16 cellular contexts compared by ENCODE assay signal in the genomic region with DNA sequence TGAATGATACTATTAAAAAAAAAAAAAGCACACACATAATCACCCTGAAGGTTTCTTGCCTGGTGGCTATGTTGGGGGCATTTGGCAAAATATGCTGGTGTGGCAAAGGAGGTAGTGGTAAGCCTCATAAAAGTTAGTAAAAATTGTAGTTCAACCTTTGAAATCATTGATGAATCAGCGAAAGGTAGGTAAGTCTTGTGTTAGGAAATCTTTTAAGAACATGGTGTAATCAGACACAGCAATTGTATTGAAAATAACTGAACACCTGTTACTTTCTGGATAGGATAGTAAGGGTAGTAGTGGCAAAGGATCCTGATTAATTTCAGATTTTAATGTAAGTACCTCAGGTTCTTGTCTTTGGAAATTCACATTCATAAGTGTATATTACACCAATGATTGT. TPM values are rescaled to one million over a fixed set of nuclear protein-coding genes. Genes with fewer than 3 reads are reported as not detected.
DNase-seq lines count a peak whose midpoint lies in the region; ATAC-seq and TF ChIP-seq lines count a peak whose summit lies in the region.
"Had no signal": no experiment of that assay in that cellular context is flagged by ENCODE, and none has a peak within 500 bp of the region (broad histone marks: within the 10 kb centered on the region; RNA-seq: fewer than 3 reads in every experiment).

No MANE protein-coding gene starts in this region.

- H3K27me3 Mint-ChIP-seq in CD8-positive, alpha-beta T cell (ENCODE audit: low read depth) = no peaks in the 10 kb centered on the region
- H3K27me3 Mint-ChIP-seq in WTC11 (ENCODE audit: low read depth) = no peaks in the 10 kb centered on the region
- H3K27me3 Mint-ChIP-seq in naive thymus-derived CD4-positive, alpha-beta T cell = no peaks in the 10 kb centered on the region

- H3K9me2 ChIP-seq in Loucy (replicated peaks; ENCODE audit: low read depth, low read length) = no peaks in the 10 kb centered on the region

- H3K9me3 Mint-ChIP-seq in CD8-positive, alpha-beta T cell = no peaks in the 10 kb centered on the region
- peaks cover 2% of the 10 kb centered on the region for H3K9me3 Mint-ChIP-seq in WTC11
- no peaks in the 10 kb centered on the region for H3K9me3 Mint-ChIP-seq in naive thymus-derived CD4-positive, alpha-beta T cell
- H3K9me3 Mint-ChIP-seq in activated naive CD4-positive, alpha-beta T cell treated with anti-CD3 and anti-CD28 coated beads, Interleukin-2, amount 50 U/mL, for 72 hours = no peaks in the 10 kb centered on the region

- ATAC-seq in CD8-positive, alpha-beta T cell = no peak
- ATAC-seq in WTC11 = no peak
- ATAC-seq in naive thymus-derived CD4-positive, alpha-beta T cell = no peak
- no peak for ATAC-seq in activated naive CD4-positive, alpha-beta T cell treated with anti-CD3 and anti-CD28 coated beads, Interleukin-2, amount 50 U/mL, for 72 hours
- ATAC-seq: GM12878, HepG2 had no signal

- H3K27ac ChIP-seq in CD8-positive, alpha-beta T cell (ENCODE audit: low read depth, low read length) = no peak overlapping the region
- no peak overlapping the region for H3K27ac ChIP-seq in naive thymus-derived CD4-positive, alpha-beta T cell (ENCODE audit: low read depth, low read length)
- H3K27ac ChIP-seq: BLaER1 had no signal

- TF ChIP-seq CTCF in CD8-positive, alpha-beta T cell (IDR thresholded peaks at IDR 0.05) = no peak
- TF ChIP-seq CTCF in Loucy (conservative IDR thresholded peaks at IDR 0.05; ENCODE audit: low read length) (no peak), WTC11 (IDR thresholded peaks at IDR 0.05) (no peak)

- peaks cover 11% of the 10 kb centered on the region for H3K4me1 Mint-ChIP-seq in CD8-positive, alpha-beta T cell (ENCODE audit: low read depth)
- H3K4me1 Mint-ChIP-seq in WTC11 = peaks cover 27% of the 10 kb centered on the region
- peaks cover 8 to 26% (median 18%) of the 10 kb centered on the region in 7 donors for H3K4me1 Mint-ChIP-seq in naive thymus-derived CD4-positive, alpha-beta T cell

- peak overlapping the region; percentile 1 for H3K9ac ChIP-seq in Loucy (ENCODE audit: low read depth, low read length, poor library complexity, severe bottlenecking)
- H3K9ac ChIP-seq: BLaER1 had no signal

- no peak overlapping the region for H3K4me3 ChIP-seq in CD8-positive, alpha-beta T cell (ENCODE audit: low read depth, low read length)
- H3K4me3 ChIP-seq in Loucy (ENCODE audit: low read length, poor library complexity, severe bottlenecking) = no peak overlapping the region
- H3K4me3 ChIP-seq in naive thymus-derived CD4-positive, alpha-beta T cell (ENCODE audit: low read length) = no peak overlapping the region
- H3K4me3 ChIP-seq: BLaER1, GM12878 had no signal

- CTCF ChIA-PET in CD8-positive, alpha-beta T cell (lab: Charles Lee) = no interaction called here
- CTCF ChIA-PET in WTC11 (lab: Charles Lee) = no interaction called here
- CTCF ChIA-PET in naive thymus-derived CD4-positive, alpha-beta T cell (lab: Charles Lee) = no interaction called here

- intact Hi-C loops in CD8-positive, alpha-beta T cell (cut with DNase I, micrococcal nuclease) = no loop called here
- intact Hi-C loops in naive thymus-derived CD4-positive, alpha-beta T cell (cut with micrococcal nuclease) = no loop called here

- no peak overlapping the region for H3K4me2 ChIP-seq in Loucy (ENCODE audit: low read depth, low read length, poor library complexity, severe bottlenecking)
- H3K4me2 ChIP-seq: BLaER1 had no signal

- no peaks in the 10 kb centered on the region for H3K36me3 ChIP-seq in CD8-positive, alpha-beta T cell (ENCODE audit: insufficient read depth, low read length)
- peaks cover 67% of the 10 kb centered on the region for H3K36me3 ChIP-seq in Loucy (ENCODE audit: insufficient read depth, low read length)
- peaks cover 0 to 28% (median 3%) of the 10 kb centered on the region in 3 experiments for H3K36me3 ChIP-seq in naive thymus-derived CD4-positive, alpha-beta T cell (ENCODE audit: control insufficient read depth in 2 of 3, insufficient read depth in 3 of 3, low read length in 3 of 3)

- no peak overlapping the region for H2AFZ ChIP-seq in Loucy (ENCODE audit: low read length)

- no peaks in the 10 kb centered on the region for H3F3A ChIP-seq in Loucy (ENCODE audit: low read depth)

- H3K36me3 Mint-ChIP-seq in CD8-positive, alpha-beta T cell = peaks cover 26% of the 10 kb centered on the region
- H3K36me3 Mint-ChIP-seq in WTC11 = peaks cover 80% of the 10 kb centered on the region
- H3K36me3 Mint-ChIP-seq in naive thymus-derived CD4-positive, alpha-beta T cell = peaks cover 0 to 42% (median 29%) of the 10 kb centered on the region in 5 donors
- H3K36me3 Mint-ChIP-seq in activated naive CD4-positive, alpha-beta T cell treated with anti-CD3 and anti-CD28 coated beads, Interleukin-2, amount 50 U/mL, for 72 hours = peaks cover 13 to 23% of the 10 kb centered on the region in 2 donors

- no peaks in the 10 kb centered on the region for H3K9me3 ChIP-seq in CD8-positive, alpha-beta T cell (ENCODE audit: low read length)
- H3K9me3 ChIP-seq in Loucy (ENCODE audit: insufficient read depth, low read depth, low read length) = no peaks in the 10 kb centered on the region
- no peaks in the 10 kb centered on the region for H3K9me3 ChIP-seq in naive thymus-derived CD4-positive, alpha-beta T cell (ENCODE audit: control insufficient read depth in 2 of 3, low read length in 3 of 3)
- H3K9me3 ChIP-seq: BLaER1 had no signal

- H3K27me3 ChIP-seq in CD8-positive, alpha-beta T cell (ENCODE audit: insufficient read depth, low read length) = no peaks in the 10 kb centered on the region
- H3K27me3 ChIP-seq in Loucy (ENCODE audit: insufficient read depth, low read length, poor library complexity, severe bottlenecking) = no peaks in the 10 kb centered on the region
- H3K27me3 ChIP-seq in naive thymus-derived CD4-positive, alpha-beta T cell (ENCODE audit: control insufficient read depth in 2 of 2, insufficient read depth in 2 of 2, low read length in 2 of 2) = no peaks in the 10 kb centered on the region
- H3K27me3 ChIP-seq: BLaER1 had no signal

- no peak for DNase-seq in CD8-positive, alpha-beta T cell
- DNase-seq in WTC11 (ENCODE audit: low spot score) (no peak), NCI-H774 (lab: John Stamatoyannopoulos, UW) (no peak), NCI-H1092 (lab: John Stamatoyannopoulos, UW) (no peak), GDM1 (lab: John Stamatoyannopoulos, UW) (no peak)
- DNase-seq in naive thymus-derived CD4-positive, alpha-beta T cell = no peak
- DNase-seq in activated naive CD4-positive, alpha-beta T cell treated with anti-CD3 and anti-CD28 coated beads, Interleukin-2, amount 50 U/mL, for 72 hours (ENCODE audit: low spot score in 2 of 2) = no peak
- DNase-seq: AML-193, DMS 273 treated with DMSO at 0.1 percent for 48 hours, GOT3, H9 had no signal

- POLR2A ChIA-PET in CD8-positive, alpha-beta T cell (lab: Charles Lee) = no interaction called here
- POLR2A ChIA-PET in WTC11 (lab: Charles Lee) = no interaction called here
- POLR2A ChIA-PET in naive thymus-derived CD4-positive, alpha-beta T cell (lab: Charles Lee) = interaction anchor here (1.0 to 1.1 kb wide), 2 partner anchors 10 to 108 kb away, joined by 3 to 4 read pairs; no protein-coding TSS in a partner anchor

- peak overlapping the region; percentile 32 for H3K27ac Mint-ChIP-seq in CD8-positive, alpha-beta T cell
- peak overlapping the region; percentile 2; the same call in 1 of the 2 replicates for H3K27ac Mint-ChIP-seq in WTC11
- H3K27ac Mint-ChIP-seq in naive thymus-derived CD4-positive, alpha-beta T cell = peak overlapping the region in 6 of 9 donors; percentile 26 to 86 (median 80)
- no peak overlapping the region for H3K27ac Mint-ChIP-seq in activated naive CD4-positive, alpha-beta T cell treated with anti-CD3 and anti-CD28 coated beads, Interleukin-2, amount 50 U/mL, for 72 hours
- H3K27ac Mint-ChIP-seq: H9 had no signal

- peaks cover 13% of the 10 kb centered on the region for H3K4me1 ChIP-seq in CD8-positive, alpha-beta T cell (ENCODE audit: insufficient read depth, low read length)
- H3K4me1 ChIP-seq in Loucy (ENCODE audit: insufficient read depth, low read length, poor library complexity, severe bottlenecking) = peaks cover 14% of the 10 kb centered on the region
- H3K4me1 ChIP-seq in naive thymus-derived CD4-positive, alpha-beta T cell (ENCODE audit: control insufficient read depth in 2 of 2, insufficient read depth in 2 of 2, low read length in 2 of 2) = peaks cover 0 to 10% of the 10 kb centered on the region in 2 donors

- H3K79me2 ChIP-seq in Loucy (ENCODE audit: insufficient read depth, low read length) = no peaks in the 10 kb centered on the region

- no peak overlapping the region for H3K4me3 Mint-ChIP-seq in CD8-positive, alpha-beta T cell
- H3K4me3 Mint-ChIP-seq in WTC11 = no peak overlapping the region
- peak overlapping the region in 2 of 10 donors; percentile 11 to 74 for H3K4me3 Mint-ChIP-seq in naive thymus-derived CD4-positive, alpha-beta T cell
- H3K4me3 Mint-ChIP-seq: H9 had no signal

- H4K20me1 ChIP-seq in Loucy (ENCODE audit: insufficient read depth, low read length, poor library complexity, severe bottlenecking) = no peaks in the 10 kb centered on the region
- H4K20me1 ChIP-seq: BLaER1 had no signal

RNA-seq across cellular contexts. Expression of gene CALML5, which starts 40.9 kb away (rescaled TPM):
- not detected for total RNA-seq in CD8-positive, alpha-beta T cell
- 0.23 TPM in 1 of 3 replicates, not detected in the others for total RNA-seq in WTC11 (2021)
- not detected for total RNA-seq in naive thymus-derived CD4-positive, alpha-beta T cell
- polyA plus RNA-seq in naive thymus-derived CD4-positive, alpha-beta T cell = not detected
- total RNA-seq in activated naive CD4-positive, alpha-beta T cell treated with anti-CD3 and anti-CD28 coated beads, Interleukin-2, amount 50 U/mL, for 72 hours = not detected
- total RNA-seq: Daoy, GM12878, H9, HepG2 had no signal
- polyA plus RNA-seq: GM12878, HepG2 had no signal

RNA-seq across cellular contexts. Expression of gene NET1, which starts 46.1 kb away (rescaled TPM):
- 10 to 100 TPM; 12.6 to 16.7 TPM for total RNA-seq in CD8-positive, alpha-beta T cell
- total RNA-seq in WTC11 (2021) = 85.4 to 100 TPM (median 97.4 TPM) in 3 replicates
- 10 to 100 TPM; 31.6 to 61.6 (median 33.2) TPM for total RNA-seq in naive thymus-derived CD4-positive, alpha-beta T cell
- 10 to 100 TPM; 47.9 to 52.9 TPM for polyA plus RNA-seq in naive thymus-derived CD4-positive, alpha-beta T cell
- total RNA-seq in activated naive CD4-positive, alpha-beta T cell treated with anti-CD3 and anti-CD28 coated beads, Interleukin-2, amount 50 U/mL, for 72 hours = 10 to 100 TPM; 19.5 to 33.4 TPM

RNA-seq across cellular contexts. Expression of gene TUBAL3, which starts 53.8 kb away (rescaled TPM):
- total RNA-seq in CD8-positive, alpha-beta T cell = not detected
- total RNA-seq in WTC11 (2021) = 0.15 to 0.25 TPM in 2 of 3 replicates, not detected in the other
- total RNA-seq in naive thymus-derived CD4-positive, alpha-beta T cell = not detected
- not detected for polyA plus RNA-seq in naive thymus-derived CD4-positive, alpha-beta T cell
- total RNA-seq in activated naive CD4-positive, alpha-beta T cell treated with anti-CD3 and anti-CD28 coated beads, Interleukin-2, amount 50 U/mL, for 72 hours = not detected
- total RNA-seq: GM12878, H9 had no signal

Comparison
In these comparisons a context has a peak if more than half of its experiments do, and no peak if none do; other contexts are left out.
1. H3K27ac Mint-ChIP-seq: peak in CD8-positive, alpha-beta T cell (single experiment), WTC11 (single experiment) and naive thymus-derived CD4-positive, alpha-beta T cell (6 of 9); none in activated naive CD4-positive, alpha-beta T cell treated with anti-CD3 and anti-CD28 coated beads, Interleukin-2, amount 50 U/mL, for 72 hours (0 of 2).